Comparison of ENCODE assay signal across 35 cellular contexts in the genomic region with DNA sequence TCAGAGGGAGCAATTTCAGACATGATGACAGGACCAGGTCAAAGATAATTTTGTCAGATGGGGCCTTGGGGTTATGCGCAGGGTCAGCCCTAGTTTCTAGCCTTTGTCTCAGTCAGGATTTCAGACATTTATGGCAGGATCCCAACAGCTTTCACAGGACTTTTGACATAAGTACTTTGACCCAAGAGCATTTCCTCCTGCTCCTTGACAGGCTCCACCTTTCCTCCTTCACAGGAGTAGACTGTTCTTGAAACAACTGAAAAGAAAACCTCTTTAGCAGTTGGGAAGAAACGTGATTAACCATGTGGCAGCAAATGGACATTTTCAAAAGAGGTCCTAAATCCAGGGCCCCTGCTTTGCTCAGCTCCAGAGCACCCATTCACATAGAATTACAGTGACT.
"Had no signal": no experiment of that assay in that cellular context is flagged by ENCODE, and none has a peak within 500 bp of the region (broad histone marks: within the 10 kb centered on the region; RNA-seq: fewer than 3 reads in every experiment).

No MANE protein-coding gene starts in this region.

- H3K27me3 ChIP-seq: adrenal gland, body of pancreas, esophagus muscularis mucosa, foreskin keratinocyte, gastrocnemius medialis had no signal

- H3K4me1 Mint-ChIP-seq: activated B cell treated with CpG ODN at 0.5 μM for 24 hours; activated CD4-positive, alpha-beta T cell treated with anti-CD3 and anti-CD28 coated beads, Interleukin-2, amount 10 ng/mL, durations not matched to agents 24 days and 14 days; activated CD8-positive, alpha-beta memory T cell treated with anti-CD3 and anti-CD28 coated beads, Interleukin-2, amount 10 ng/mL, durations not matched to agents 7 days and 5 days; activated naive CD4-positive, alpha-beta T cell treated with anti-CD3 and anti-CD28 coated beads, Interleukin-2, amount 50 U/mL, for 24 hours; activated naive CD8-positive, alpha-beta T cell treated with anti-CD3 and anti-CD28 coated beads for 36 hours; activated naive CD8-positive, alpha-beta T cell treated with anti-CD3 and anti-CD28 coated beads, Interleukin-2, amount 50 U/mL, for 24 hours; T-helper 17 cell had no signal

- H3K36me3 ChIP-seq: adrenal gland, esophagus muscularis mucosa, gastrocnemius medialis, WERI-Rb-1 had no signal

- H3K4me3 Mint-ChIP-seq: activated B cell treated with CpG ODN at 0.5 μM for 24 hours; activated CD4-positive, alpha-beta memory T cell treated with anti-CD3 and anti-CD28 coated beads for 36 hours; activated CD4-positive, alpha-beta T cell treated with anti-CD3 and anti-CD28 coated beads, Interleukin-2, amount 10 ng/mL, durations not matched to agents 24 days and 14 days; activated CD8-positive, alpha-beta memory T cell treated with anti-CD3 and anti-CD28 coated beads, Interleukin-2, amount 10 ng/mL, durations not matched to agents 7 days and 5 days; activated CD8-positive, alpha-beta T cell treated with anti-CD3 and anti-CD28 coated beads, Interleukin-2, amount 10 ng/mL, durations not matched to agents 7 days and 5 days; activated naive CD4-positive, alpha-beta T cell treated with anti-CD3 and anti-CD28 coated beads for 36 hours; activated naive CD4-positive, alpha-beta T cell treated with anti-CD3 and anti-CD28 coated beads, Interleukin-2, amount 50 U/mL, for 24 hours; activated naive CD8-positive, alpha-beta T cell treated with anti-CD3 and anti-CD28 coated beads for 36 hours; activated naive CD8-positive, alpha-beta T cell treated with anti-CD3 and anti-CD28 coated beads, Interleukin-2, amount 50 U/mL, for 24 hours; activated T-helper 1 cell treated with anti-CD3 and anti-CD28 coated beads, Interleukin-12 subunit alpha, Interleukin-12 subunit beta, Interleukin-2, Interleukin-4 antibody, amounts not matched to agents 30 ng/mL and 10 ng/mL and 1 ng/mL, durations not matched to agents 14 hours and 24 hours and 36 hours; dendritic cell treated with granulocyte-macrophage colony-stimulating factor and Interleukin-4, amounts not matched to agents 40 ng/mL and 50 ng/mL, for 4 days; endodermal cell; T-helper 17 cell; T-helper 2 cell treated with Interferon-gamma antibody and Interleukin-4, amounts not matched to agents 5 μg/mL and 100 μg/mL, for 36 hours had no signal

- H3K9me3 Mint-ChIP-seq: activated B cell treated with CpG ODN at 0.5 μM for 24 hours; activated CD4-positive, alpha-beta memory T cell treated with anti-CD3 and anti-CD28 coated beads for 36 hours; activated CD4-positive, alpha-beta T cell treated with anti-CD3 and anti-CD28 coated beads, Interleukin-2, amount 10 ng/mL, durations not matched to agents 24 days and 14 days; activated naive CD4-positive, alpha-beta T cell treated with anti-CD3 and anti-CD28 coated beads for 36 hours; activated naive CD4-positive, alpha-beta T cell treated with anti-CD3 and anti-CD28 coated beads, Interleukin-2, amount 50 U/mL, for 24 hours; activated naive CD8-positive, alpha-beta T cell treated with anti-CD3 and anti-CD28 coated beads for 36 hours; activated naive CD8-positive, alpha-beta T cell treated with anti-CD3 and anti-CD28 coated beads, Interleukin-2, amount 50 U/mL, for 24 hours; activated T-helper 1 cell treated with anti-CD3 and anti-CD28 coated beads, Interleukin-12 subunit alpha, Interleukin-12 subunit beta, Interleukin-2, Interleukin-4 antibody, amounts not matched to agents 30 ng/mL and 10 ng/mL and 1 ng/mL, durations not matched to agents 14 hours and 24 hours and 36 hours; activated T-helper 2 cell treated with anti-CD3 and anti-CD28 coated beads, Interferon-gamma antibody, Interleukin-2, Interleukin-4, amounts not matched to agents 10 μg/mL and 5 μg/mL and 100 μg/mL, durations not matched to agents 14 hours and 24 hours and 36 hours; dendritic cell treated with granulocyte-macrophage colony-stimulating factor and Interleukin-4, amounts not matched to agents 40 ng/mL and 50 ng/mL, for 4 days; endodermal cell; T-helper 2 cell treated with Interferon-gamma antibody and Interleukin-4, amounts not matched to agents 5 μg/mL and 100 μg/mL, for 36 hours had no signal

- DNase-seq: activated B cell treated with CpG ODN at 0.5 μM for 24 hours; activated CD4-positive, alpha-beta memory T cell treated with anti-CD3 and anti-CD28 coated beads for 36 hours; activated CD4-positive, alpha-beta T cell treated with anti-CD3 and anti-CD28 coated beads, Interleukin-2, amount 10 ng/mL, durations not matched to agents 24 days and 14 days; activated CD8-positive, alpha-beta memory T cell treated with anti-CD3 and anti-CD28 coated beads, Interleukin-2, amount 10 ng/mL, durations not matched to agents 7 days and 5 days; activated CD8-positive, alpha-beta memory T cell treated with anti-CD3 and anti-CD28 coated beads, Interleukin-2, amount 50 U/mL, for 4 hours; activated CD8-positive, alpha-beta T cell treated with anti-CD3 and anti-CD28 coated beads, Interleukin-2, amount 10 ng/mL, durations not matched to agents 7 days and 5 days; activated effector memory CD4-positive, alpha-beta T cell treated with anti-CD3 and anti-CD28 coated beads, Interleukin-2, amount 50 U/mL, for 16 hours; activated naive CD4-positive, alpha-beta T cell treated with anti-CD3 and anti-CD28 coated beads for 36 hours; activated naive CD8-positive, alpha-beta T cell treated with anti-CD3 and anti-CD28 coated beads for 36 hours; activated naive CD8-positive, alpha-beta T cell treated with anti-CD3 and anti-CD28 coated beads, Interleukin-2, amount 50 U/mL, for 24 hours; activated T-cell treated with anti-CD3 and anti-CD28 coated beads, Interleukin-2, amount 50 U/mL, for 1 hour; activated T-cell treated with anti-CD3 and anti-CD28 coated beads, Interleukin-2, amount 50 U/mL, for 48 hours; adrenal gland; amygdala; aorta; body of pancreas; central memory CD4-positive, alpha-beta T cell; cerebellar nuclear complex; dorsolateral prefrontal cortex; effector memory CD4-positive, alpha-beta T cell; endodermal cell; foreskin keratinocyte; gastrocnemius medialis; T-helper 1 cell; T-helper 17 cell; T1000; WERI-Rb-1 had no signal

- H3K27ac ChIP-seq: adrenal gland, body of pancreas, coronary artery, dorsolateral prefrontal cortex, esophagus muscularis mucosa, foreskin keratinocyte, gastrocnemius medialis, WERI-Rb-1 had no signal

- H3K9me3 ChIP-seq: adrenal gland, body of pancreas, esophagus muscularis mucosa, gastrocnemius medialis had no signal

- H3K4me1 ChIP-seq: adrenal gland, body of pancreas, gastrocnemius medialis had no signal

- ATAC-seq: activated CD4-positive, CD25-positive, alpha-beta regulatory T cell treated with anti-CD3 and anti-CD28 coated beads, Interleukin-2, amount 50 U/mL, for 24 hours; activated CD8-positive, alpha-beta memory T cell treated with anti-CD3 and anti-CD28 coated beads, Interleukin-2, amount 10 ng/mL, durations not matched to agents 7 days and 5 days; activated CD8-positive, alpha-beta T cell treated with anti-CD3 and anti-CD28 coated beads, Interleukin-2, amount 10 ng/mL, durations not matched to agents 7 days and 5 days; activated naive CD8-positive, alpha-beta T cell treated with anti-CD3 and anti-CD28 coated beads, Interleukin-2, amount 50 U/mL, for 24 hours; body of pancreas; foreskin keratinocyte; gastrocnemius medialis; T-helper 17 cell had no signal

- H3K27ac Mint-ChIP-seq: activated B cell treated with CpG ODN at 0.5 μM for 24 hours; activated CD4-positive, alpha-beta memory T cell treated with anti-CD3 and anti-CD28 coated beads for 36 hours; activated CD4-positive, alpha-beta T cell treated with anti-CD3 and anti-CD28 coated beads, Interleukin-2, amount 10 ng/mL, durations not matched to agents 24 days and 14 days; activated CD8-positive, alpha-beta memory T cell treated with anti-CD3 and anti-CD28 coated beads, Interleukin-2, amount 10 ng/mL, durations not matched to agents 7 days and 5 days; activated CD8-positive, alpha-beta T cell treated with anti-CD3 and anti-CD28 coated beads, Interleukin-2, amount 10 ng/mL, durations not matched to agents 7 days and 5 days; activated naive CD4-positive, alpha-beta T cell treated with anti-CD3 and anti-CD28 coated beads for 36 hours; activated naive CD4-positive, alpha-beta T cell treated with anti-CD3 and anti-CD28 coated beads, Interleukin-2, amount 50 U/mL, for 24 hours; activated naive CD8-positive, alpha-beta T cell treated with anti-CD3 and anti-CD28 coated beads for 36 hours; activated naive CD8-positive, alpha-beta T cell treated with anti-CD3 and anti-CD28 coated beads, Interleukin-2, amount 50 U/mL, for 24 hours; activated T-helper 1 cell treated with anti-CD3 and anti-CD28 coated beads, Interleukin-12 subunit alpha, Interleukin-12 subunit beta, Interleukin-2, Interleukin-4 antibody, amounts not matched to agents 30 ng/mL and 10 ng/mL and 1 ng/mL, durations not matched to agents 14 hours and 24 hours and 36 hours; activated T-helper 2 cell treated with anti-CD3 and anti-CD28 coated beads, Interferon-gamma antibody, Interleukin-2, Interleukin-4, amounts not matched to agents 10 μg/mL and 5 μg/mL and 100 μg/mL, durations not matched to agents 14 hours and 24 hours and 36 hours; dendritic cell treated with granulocyte-macrophage colony-stimulating factor and Interleukin-4, amounts not matched to agents 40 ng/mL and 50 ng/mL, for 4 days; endodermal cell; T-helper 17 cell; T-helper 2 cell treated with Interferon-gamma antibody and Interleukin-4, amounts not matched to agents 5 μg/mL and 100 μg/mL, for 36 hours had no signal

- H3K36me3 Mint-ChIP-seq: activated CD4-positive, alpha-beta memory T cell treated with anti-CD3 and anti-CD28 coated beads for 36 hours; activated CD8-positive, alpha-beta memory T cell treated with anti-CD3 and anti-CD28 coated beads, Interleukin-2, amount 10 ng/mL, durations not matched to agents 7 days and 5 days; activated naive CD4-positive, alpha-beta T cell treated with anti-CD3 and anti-CD28 coated beads, Interleukin-2, amount 50 U/mL, for 24 hours; activated naive CD8-positive, alpha-beta T cell treated with anti-CD3 and anti-CD28 coated beads for 36 hours had no signal

- H3K4me3 ChIP-seq: adrenal gland, body of pancreas, coronary artery, dorsolateral prefrontal cortex, esophagus muscularis mucosa, gastrocnemius medialis had no signal
